In genomic region chr6:38415231-38416005, GRCh38 we compare ENCODE assay signal across 20 cellular contexts.
"Had no signal": no experiment of that assay in that cellular context is flagged by ENCODE, and none has a peak within 500 bp of the region (broad histone marks: within the 10 kb centered on the region; RNA-seq: fewer than 3 reads in every experiment).

No MANE protein-coding gene starts in this region.

- H3K9ac ChIP-seq: SK-N-SH had no signal

- H3K27me3 ChIP-seq: Peyer's patch, SJCRH30 had no signal

- H3K9me3 ChIP-seq: Peyer's patch, SJCRH30, SK-N-SH had no signal

- H3K4me2 ChIP-seq: SK-N-SH had no signal

- DNase-seq: activated CD4-positive, alpha-beta T cell treated with anti-CD3 and anti-CD28 coated beads for 4 hours; activated CD8-positive, alpha-beta memory T cell treated with anti-CD3 and anti-CD28 coated beads, Interleukin-2, amount 50 U/mL, for 4 hours; activated CD8-positive, alpha-beta T cell treated with anti-CD3 and anti-CD28 coated beads for 36 hours; activated gamma-delta T cell treated with Interleukin-2 at 50 U/mL for 16 hours; activated naive CD4-positive, alpha-beta T cell treated with anti-CD3 and anti-CD28 coated beads, Interleukin-2, amount 10 ng/mL, durations not matched to agents 7 days and 5 days; activated naive CD8-positive, alpha-beta T cell treated with anti-CD3 and anti-CD28 coated beads for 36 hours; activated T-cell treated with anti-CD3 and anti-CD28 coated beads, Interleukin-2, amount 50 U/mL, for 72 hours; NCI-H1105 treated with DMSO at 0.1 percent for 48 hours; NCI-H1436 treated with DMSO at 0.1 percent for 48 hours; NCI-H187; NCI-H2081 treated with DMSO at 0.1 percent for 48 hours; NCI-H446; NCI-H524; Peyer's patch; Right ventricle myocardium superior; SJCRH30; SK-N-SH; T-helper 1 cell had no signal

- ATAC-seq: activated CD4-positive, CD25-positive, alpha-beta regulatory T cell treated with anti-CD3 and anti-CD28 coated beads, Interleukin-2, amount 50 U/mL, for 24 hours; activated CD8-positive, alpha-beta T cell treated with anti-CD3 and anti-CD28 coated beads for 36 hours; activated T-cell treated with anti-CD3 and anti-CD28 coated beads, Interleukin-2, amount 50 U/mL, for 72 hours had no signal

- H3K4me1 ChIP-seq: Peyer's patch, SJCRH30 had no signal

- H3K27ac ChIP-seq: Peyer's patch, RWPE1, SJCRH30 had no signal

- H3K36me3 ChIP-seq: Peyer's patch, SJCRH30 had no signal

- H3K4me3 ChIP-seq: Peyer's patch, SJCRH30 had no signal
